ENCODE assay signal across 23 cellular contexts in genomic region chr15:51724199-51724598, GRCh38. TPM values are rescaled to one million over a fixed set of nuclear protein-coding genes. Genes with fewer than 3 reads are reported as not detected.
"Had no signal": no experiment of that assay in that cellular context is flagged by ENCODE, and none has a peak within 500 bp of the region (broad histone marks: within the 10 kb centered on the region; RNA-seq: fewer than 3 reads in every experiment).

No MANE protein-coding gene starts in this region.

- H3K27me3 ChIP-seq: ascending aorta, gastroesophageal sphincter, heart right ventricle, sigmoid colon, spleen, tibial artery, vagina had no signal

- H3K9me3 Mint-ChIP-seq: activated naive CD4-positive, alpha-beta T cell treated with anti-CD3 and anti-CD28 coated beads for 36 hours; nephron; T-helper 1 cell treated with Interleukin-12 subunit alpha and Interleukin-12 subunit beta and Interleukin-4 antibody, amounts not matched to agents 30 μg/mL and 1 μg/mL, for 36 hours had no signal

- H3K9me3 ChIP-seq: ascending aorta, gastroesophageal sphincter, heart right ventricle, mucosa of descending colon, sigmoid colon, spleen, tibial artery, vagina had no signal

- H3K27ac Mint-ChIP-seq: activated CD8-positive, alpha-beta memory T cell treated with anti-CD3 and anti-CD28 coated beads, Interleukin-2, amount 10 ng/mL, durations not matched to agents 7 days and 5 days; activated naive CD4-positive, alpha-beta T cell treated with anti-CD3 and anti-CD28 coated beads for 36 hours; nephron; T-helper 1 cell treated with Interleukin-12 subunit alpha and Interleukin-12 subunit beta and Interleukin-4 antibody, amounts not matched to agents 30 μg/mL and 1 μg/mL, for 36 hours had no signal

- ATAC-seq: activated CD8-positive, alpha-beta memory T cell treated with anti-CD3 and anti-CD28 coated beads, Interleukin-2, amount 10 ng/mL, durations not matched to agents 7 days and 5 days; esophagus mucosa; gastroesophageal sphincter; left ventricle myocardium superior; mucosa of descending colon; SK-N-SH treated with all-trans-retinoic acid at 6 μM for 48 hours; stimulated activated naive CD8-positive, alpha-beta T cell treated with anti-CD3 and anti-CD28 coated beads, Interleukin-15, Interleukin-2, amounts not matched to agents 100 U/mL and 50 U/mL, for 24 hours had no signal

- DNase-seq: activated CD4-positive, alpha-beta T cell treated with anti-CD3 and anti-CD28 coated beads, Interleukin-2, amount 50 U/mL, for 48 hours; activated CD8-positive, alpha-beta memory T cell treated with anti-CD3 and anti-CD28 coated beads, Interleukin-2, amount 10 ng/mL, durations not matched to agents 7 days and 5 days; activated naive CD4-positive, alpha-beta T cell treated with anti-CD3 and anti-CD28 coated beads for 36 hours; heart right ventricle; kidney glomerular epithelial cell; left ventricle myocardium superior; mucosa of descending colon; nucleus accumbens; posterior cingulate gyrus; sigmoid colon; spleen; stimulated activated naive CD8-positive, alpha-beta T cell treated with anti-CD3 and anti-CD28 coated beads, Interleukin-15, Interleukin-2, amounts not matched to agents 100 U/mL and 50 U/mL, for 24 hours; substantia nigra; tibial artery had no signal

- H3K4me3 ChIP-seq: ascending aorta, coronary artery, gastroesophageal sphincter, heart right ventricle, mucosa of descending colon, sigmoid colon, spleen, tibial artery, vagina had no signal

- H3K4me3 Mint-ChIP-seq: activated CD8-positive, alpha-beta memory T cell treated with anti-CD3 and anti-CD28 coated beads, Interleukin-2, amount 10 ng/mL, durations not matched to agents 7 days and 5 days; activated naive CD4-positive, alpha-beta T cell treated with anti-CD3 and anti-CD28 coated beads for 36 hours; nephron; T-helper 1 cell treated with Interleukin-12 subunit alpha and Interleukin-12 subunit beta and Interleukin-4 antibody, amounts not matched to agents 30 μg/mL and 1 μg/mL, for 36 hours had no signal

- H3K27ac ChIP-seq: ascending aorta, coronary artery, spleen, tibial artery, vagina, VCaP had no signal

- H3K4me1 ChIP-seq: tibial artery had no signal

- H3K4me1 Mint-ChIP-seq: nephron had no signal

- H3K27me3 Mint-ChIP-seq: activated CD8-positive, alpha-beta memory T cell treated with anti-CD3 and anti-CD28 coated beads, Interleukin-2, amount 10 ng/mL, durations not matched to agents 7 days and 5 days had no signal

RNA-seq across cellular contexts. Expression of gene SCG3, which starts 42.9 kb away (rescaled TPM):
- total RNA-seq: activated CD8-positive, alpha-beta memory T cell treated with anti-CD3 and anti-CD28 coated beads, Interleukin-2, amount 10 ng/mL, durations not matched to agents 7 days and 5 days; activated naive CD4-positive, alpha-beta T cell treated with anti-CD3 and anti-CD28 coated beads for 36 hours; ascending aorta; esophagus mucosa; left ventricle myocardium superior had no signal
